18 cellular contexts compared by ENCODE assay signal in genomic region chr15:57205999-57206398, GRCh38.
DNase-seq lines count a peak whose midpoint lies in the region; ATAC-seq and TF ChIP-seq lines count a peak whose summit lies in the region.
"Had no signal": no experiment of that assay in that cellular context is flagged by ENCODE, and none has a peak within 500 bp of the region (broad histone marks: within the 10 kb centered on the region; RNA-seq: fewer than 3 reads in every experiment).

No MANE protein-coding gene starts in this region.

- H3K4me1 ChIP-seq in Peyer's patch (peaks cover 0 to 6% (median 0%) of the 10 kb centered on the region in 4 donors), PC-9 (replicated peaks; ENCODE audit: insufficient read depth) (no peaks in the 10 kb centered on the region)
- H3K4me1 ChIP-seq: body of pancreas, lower lobe of right lung had no signal

- no peaks in the 10 kb centered on the region for H3K36me3 ChIP-seq in Peyer's patch
- H3K36me3 ChIP-seq in PC-9 (ENCODE audit: low read depth) = no peaks in the 10 kb centered on the region
- H3K36me3 ChIP-seq: lower lobe of right lung, neutrophil had no signal

- intact Hi-C loops in PC-9 (cut with micrococcal nuclease; ENCODE audit: unreplicated experiment) = no loop called here

- no peak overlapping the region for H2AFZ ChIP-seq in PC-9

- H3K9me3 Mint-ChIP-seq in progenitor cell of endocrine pancreas (ENCODE audit: low read depth) = no peaks in the 10 kb centered on the region
- no peaks in the 10 kb centered on the region for H3K9me3 Mint-ChIP-seq in activated CD4-positive, alpha-beta memory T cell treated with anti-CD3 and anti-CD28 coated beads, Interleukin-2, amount 10 ng/mL, durations not matched to agents 7 days and 5 days

- H3K9me2 ChIP-seq in PC-9 (ENCODE audit: insufficient read depth) = no peaks in the 10 kb centered on the region

- H3K4me3 ChIP-seq in Peyer's patch (no peak overlapping the region), PC-9 (no peak overlapping the region)
- H3K4me3 ChIP-seq: body of pancreas, lower lobe of right lung had no signal

- H3K4me3 Mint-ChIP-seq in progenitor cell of endocrine pancreas (ENCODE audit: low read depth) = no peak overlapping the region
- no peak overlapping the region for H3K4me3 Mint-ChIP-seq in activated CD4-positive, alpha-beta memory T cell treated with anti-CD3 and anti-CD28 coated beads, Interleukin-2, amount 10 ng/mL, durations not matched to agents 7 days and 5 days
- H3K4me3 Mint-ChIP-seq: activated CD4-positive, alpha-beta T cell treated with anti-CD3 and anti-CD28 coated beads for 36 hours had no signal

- H3K79me2 ChIP-seq in PC-9 (ENCODE audit: low read depth) = no peaks in the 10 kb centered on the region

- no peak for TF ChIP-seq POLR2A in Peyer's patch (IDR thresholded peaks at IDR 0.05)

- peaks cover 14% of the 10 kb centered on the region for H3K4me1 Mint-ChIP-seq in progenitor cell of endocrine pancreas (ENCODE audit: low read depth)
- H3K4me1 Mint-ChIP-seq in activated CD4-positive, alpha-beta memory T cell treated with anti-CD3 and anti-CD28 coated beads, Interleukin-2, amount 10 ng/mL, durations not matched to agents 7 days and 5 days = no peaks in the 10 kb centered on the region

- ATAC-seq in GM19395 (IDR thresholded peaks at IDR 0.05; ENCODE audit: unreplicated experiment) = no peak
- ATAC-seq: activated CD4-positive, alpha-beta T cell treated with anti-CD3 and anti-CD28 coated beads for 36 hours; body of pancreas; Panc1 had no signal

- peak overlapping the region; percentile 49 for H3K27ac Mint-ChIP-seq in progenitor cell of endocrine pancreas
- no peak overlapping the region for H3K27ac Mint-ChIP-seq in activated CD4-positive, alpha-beta memory T cell treated with anti-CD3 and anti-CD28 coated beads, Interleukin-2, amount 10 ng/mL, durations not matched to agents 7 days and 5 days
- H3K27ac Mint-ChIP-seq: activated CD4-positive, alpha-beta T cell treated with anti-CD3 and anti-CD28 coated beads for 36 hours had no signal

- POLR2A ChIA-PET in PC-9 (lab: Charles Lee; ENCODE audit: unreplicated experiment) = no interaction called here
- POLR2A ChIA-PET in activated CD4-positive, alpha-beta memory T cell treated with anti-CD3 and anti-CD28 coated beads, Interleukin-2, amount 10 ng/mL, durations not matched to agents 7 days and 5 days (lab: Charles Lee) = no interaction called here

- DNase-seq in NCI-H1417 (lab: John Stamatoyannopoulos, UW) = peak; percentile 12 to 63 (median 27)
- DNase-seq in NCI-H1417 treated with DMSO at 0.1 percent for 48 hours (lab: John Stamatoyannopoulos, UW) = no peak
- peak; percentile 11 for DNase-seq in NCI-H1092 treated with DMSO at 0.1 percent for 48 hours (lab: John Stamatoyannopoulos, UW)
- DNase-seq in Peyer's patch = peak in 2 of 3 donors; percentile 61 to 64
- no peak for DNase-seq in progenitor cell of endocrine pancreas (ENCODE audit: low spot score, unreplicated experiment)
- no peak for DNase-seq in PC-9
- DNase-seq in activated CD4-positive, alpha-beta memory T cell treated with anti-CD3 and anti-CD28 coated beads, Interleukin-2, amount 10 ng/mL, durations not matched to agents 7 days and 5 days = no peak
- DNase-seq: activated CD4-positive, alpha-beta T cell treated with anti-CD3 and anti-CD28 coated beads for 36 hours; activated naive CD4-positive, alpha-beta T cell; activated T-cell treated with anti-CD3 and anti-CD28 coated beads, Interleukin-2, amount 50 U/mL, for 48 hours; body of pancreas; cerebellar nuclear complex; lower lobe of right lung; NCI-H2171; trophoblast cell had no signal

- no peaks in the 10 kb centered on the region for H3F3A ChIP-seq in PC-9 (ENCODE audit: insufficient read depth, low read depth)

- CTCF ChIA-PET in PC-9 (lab: Charles Lee) = no interaction called here
- CTCF ChIA-PET in activated CD4-positive, alpha-beta memory T cell treated with anti-CD3 and anti-CD28 coated beads, Interleukin-2, amount 10 ng/mL, durations not matched to agents 7 days and 5 days (lab: Charles Lee) = interaction anchor here (0.9 kb wide), 1 partner anchor 60 kb away, joined by 3 read pairs; no protein-coding TSS in a partner anchor

- H3K27ac ChIP-seq in Peyer's patch (no peak overlapping the region), PC-9 (no peak overlapping the region)
- H3K27ac ChIP-seq: body of pancreas, lower lobe of right lung, neutrophil had no signal

- BruUV-seq in PC-9 (replicated peaks; lab: Mats Ljungman, UMichigan) = no TSS peak

- H3K9me3 ChIP-seq in Peyer's patch (no peaks in the 10 kb centered on the region), PC-9 (ENCODE audit: insufficient read depth, low read depth) (no peaks in the 10 kb centered on the region)
- H3K9me3 ChIP-seq: body of pancreas, lower lobe of right lung, neutrophil had no signal

- no peak overlapping the region for H3K4me2 ChIP-seq in PC-9

- no peaks in the 10 kb centered on the region for H3K27me3 ChIP-seq in Peyer's patch
- H3K27me3 ChIP-seq in PC-9 (ENCODE audit: insufficient read depth, low read depth) = no peaks in the 10 kb centered on the region
- H3K27me3 ChIP-seq: body of pancreas, neutrophil had no signal

- no peak for TF ChIP-seq CTCF in Peyer's patch (IDR thresholded peaks at IDR 0.05)
- no peak for TF ChIP-seq CTCF in progenitor cell of endocrine pancreas (IDR thresholded peaks at IDR 0.05; ENCODE audit: unreplicated experiment)
- no peak for TF ChIP-seq CTCF in PC-9 (conservative IDR thresholded peaks at IDR 0.05)

- H3K36me3 Mint-ChIP-seq in progenitor cell of endocrine pancreas (ENCODE audit: insufficient read depth) = peaks cover 6% of the 10 kb centered on the region
- H3K36me3 Mint-ChIP-seq in activated CD4-positive, alpha-beta memory T cell treated with anti-CD3 and anti-CD28 coated beads, Interleukin-2, amount 10 ng/mL, durations not matched to agents 7 days and 5 days (ENCODE audit: low read depth) = no peaks in the 10 kb centered on the region

- no peaks in the 10 kb centered on the region for H3K27me3 Mint-ChIP-seq in progenitor cell of endocrine pancreas
- H3K27me3 Mint-ChIP-seq in activated CD4-positive, alpha-beta memory T cell treated with anti-CD3 and anti-CD28 coated beads, Interleukin-2, amount 10 ng/mL, durations not matched to agents 7 days and 5 days = no peaks in the 10 kb centered on the region
- H3K27me3 Mint-ChIP-seq: activated CD4-positive, alpha-beta T cell treated with anti-CD3 and anti-CD28 coated beads for 36 hours had no signal

- no peaks in the 10 kb centered on the region for H4K20me1 ChIP-seq in PC-9 (ENCODE audit: insufficient read depth)

Comparison
In these comparisons a context has a peak if more than half of its experiments do, and no peak if none do; other contexts are left out.
1. DNase-seq: peak in NCI-H1417 (3 of 3), NCI-H1092 treated with DMSO at 0.1 percent for 48 hours (single experiment) and Peyer's patch (2 of 3); none in NCI-H1417 treated with DMSO at 0.1 percent for 48 hours (single experiment), progenitor cell of endocrine pancreas (single experiment), PC-9 (0 of 2) and activated CD4-positive, alpha-beta memory T cell treated with anti-CD3 and anti-CD28 coated beads, Interleukin-2, amount 10 ng/mL, durations not matched to agents 7 days and 5 days (single experiment).